Comparison of ENCODE assay signal across 1 cellular context in the genomic region with DNA sequence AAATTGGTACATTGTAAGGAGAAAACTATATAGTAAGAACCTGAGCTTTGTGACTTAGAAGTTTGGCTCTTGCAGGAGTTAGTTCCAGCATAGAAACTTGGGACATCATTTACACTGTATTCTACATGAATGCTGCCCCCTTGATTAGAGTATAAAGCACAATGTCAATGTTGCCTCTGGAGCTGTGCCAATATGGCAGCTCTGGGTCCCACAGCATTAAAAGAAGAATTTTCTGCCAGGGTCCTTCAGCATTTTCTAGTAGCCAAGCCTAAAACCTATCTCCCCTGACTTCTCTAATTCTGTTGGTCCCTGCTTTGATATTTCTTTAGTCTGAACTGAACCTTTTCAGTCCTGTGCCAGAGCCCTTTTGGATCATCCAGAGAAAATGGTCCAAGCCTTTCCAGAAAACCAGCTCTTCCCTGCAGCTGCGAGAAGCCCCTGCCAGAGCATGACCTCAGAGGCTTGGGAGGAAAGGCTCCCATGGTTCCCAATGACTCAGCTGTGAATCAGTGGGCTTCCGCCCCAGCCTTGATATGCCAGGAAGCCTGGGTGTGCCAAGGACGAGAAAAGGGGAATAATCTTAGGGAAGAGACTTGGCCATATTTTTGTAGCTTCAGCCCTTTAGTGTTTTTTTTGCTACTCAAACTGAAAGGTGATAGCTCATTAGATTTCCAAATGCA.
TF ChIP-seq lines count a peak whose summit lies in the region.

No MANE protein-coding gene starts in this region.

TF ChIP-seq in WTC11, 78 proteins besides CTCF, POLR2A, EP300 and RAD21 (continued from another document):
- TF ChIP-seq ZNF396 (CRISPR knock-in tag; IDR thresholded peaks at IDR 0.05; ENCODE audit: borderline replicate concordance) = no peak
- TF ChIP-seq, protein P1, sequence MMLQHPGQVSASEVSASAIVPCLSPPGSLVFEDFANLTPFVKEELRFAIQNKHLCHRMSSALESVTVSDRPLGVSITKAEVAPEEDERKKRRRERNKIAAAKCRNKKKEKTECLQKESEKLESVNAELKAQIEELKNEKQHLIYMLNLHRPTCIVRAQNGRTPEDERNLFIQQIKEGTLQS (CRISPR knock-in tag; conservative IDR thresholded peaks at IDR 0.05) = no peak
- TF ChIP-seq ZNF121 (CRISPR knock-in tag; IDR thresholded peaks at IDR 0.05) = no peak
- TF ChIP-seq, protein P2, sequence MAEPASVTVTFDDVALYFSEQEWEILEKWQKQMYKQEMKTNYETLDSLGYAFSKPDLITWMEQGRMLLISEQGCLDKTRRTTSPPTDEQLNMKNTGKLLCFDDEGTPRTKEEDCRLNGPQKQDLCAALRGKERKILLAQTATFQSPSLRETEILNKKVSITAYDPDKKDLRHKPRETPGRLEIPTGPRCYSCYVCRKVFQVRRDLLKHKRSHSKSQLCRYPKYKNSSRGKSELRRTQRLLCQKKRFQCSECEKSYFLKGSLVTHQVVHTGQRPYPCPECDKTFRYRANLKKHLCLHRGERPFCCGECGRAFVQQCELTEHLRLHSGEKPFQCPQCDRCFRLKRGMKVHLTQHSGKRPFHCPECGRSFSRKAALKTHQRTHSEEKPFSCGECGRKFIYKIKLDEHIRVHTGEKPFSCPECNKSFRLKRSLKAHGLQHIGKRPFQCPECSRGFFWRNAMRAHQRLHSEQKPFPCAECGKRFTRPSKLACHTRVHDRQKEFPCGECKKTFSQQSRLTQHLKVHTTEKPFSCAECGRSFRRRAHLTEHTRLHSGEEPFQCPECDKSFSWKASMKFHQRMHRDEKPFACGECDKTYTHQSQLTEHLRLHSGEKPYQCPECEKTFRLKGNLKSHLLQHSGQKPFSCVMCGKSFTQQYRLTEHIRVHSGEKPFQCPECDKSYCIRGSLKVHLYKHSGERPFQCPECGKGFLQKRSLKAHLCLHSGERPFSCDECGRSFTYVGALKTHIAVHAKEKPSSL (CRISPR knock-in tag; conservative IDR thresholded peaks at IDR 0.05) = no peak
TF ChIP-seq in WTC11: peak in this region for 0.
